8 cellular contexts compared by ENCODE assay signal in the genomic region with DNA sequence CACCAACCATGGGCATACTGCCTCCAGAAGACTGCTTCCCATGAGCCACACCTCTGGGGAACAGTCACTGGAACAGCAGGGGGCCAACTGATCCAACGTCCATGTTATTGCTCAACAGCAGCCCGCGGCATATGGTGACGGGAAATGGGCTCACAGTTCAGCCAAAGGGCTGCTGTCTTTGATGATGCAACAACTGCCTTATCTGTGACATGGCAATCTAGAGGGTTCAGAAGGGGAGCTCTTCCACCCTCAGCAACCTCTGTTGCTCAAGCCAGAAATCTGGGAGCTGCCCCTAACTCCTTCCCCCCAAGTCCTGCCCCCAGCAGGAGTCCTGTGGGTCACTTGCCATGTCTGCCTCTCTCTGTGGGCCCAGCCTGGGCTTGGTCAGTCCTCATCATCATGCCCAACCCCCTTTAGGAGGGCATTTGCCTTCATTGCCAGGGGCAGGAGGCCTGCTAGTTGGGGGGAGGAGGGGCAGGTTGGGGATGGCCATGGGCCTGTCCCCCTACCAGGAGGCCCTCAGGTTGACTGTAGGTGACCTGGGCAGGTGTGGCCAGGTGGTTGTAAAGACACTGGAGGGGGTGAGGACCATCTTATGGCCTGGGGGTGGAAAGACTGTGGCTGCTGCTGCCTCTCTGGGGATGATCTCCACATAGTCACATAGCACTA.
A peak's percentile ranks its signal among the peaks of the same experiment; 100 is the strongest.
DNase-seq lines count a peak whose midpoint lies in the region; ATAC-seq and TF ChIP-seq lines count a peak whose summit lies in the region.
"Had no signal": no experiment of that assay in that cellular context is flagged by ENCODE, and none has a peak within 500 bp of the region (broad histone marks: within the 10 kb centered on the region; RNA-seq: fewer than 3 reads in every experiment).

No MANE protein-coding gene starts in this region.

- peak; percentile 58 to 93 for DNase-seq in HL-60 (ENCODE audit: low read depth in 1 of 2, low spot score in 1 of 2)
- peak in 1 of 2 donors; percentile 79 for DNase-seq in ascending aorta (ENCODE audit: low spot score in 2 of 2)
- peak; percentile 74 for DNase-seq in left lobe of liver (ENCODE audit: low spot score)
- no peak for DNase-seq in transverse colon
- DNase-seq in retina: no peak
- no peak for DNase-seq in NCI-H524 treated with DMSO at 0.1 percent for 48 hours (lab: John Stamatoyannopoulos, UW)
- no peak for DNase-seq in testis
- DNase-seq: stimulated activated naive CD4-positive, alpha-beta T cell treated with Interleukin-2 at 50 U/mL for 16 hours had no signal

- H3K36me3 ChIP-seq in ascending aorta (no peaks in the 10 kb centered on the region), transverse colon (no peaks in the 10 kb centered on the region), testis (ENCODE audit: low read depth, missing control alignments) (no peaks in the 10 kb centered on the region)

- H3K4me1 ChIP-seq in ascending aorta (peaks cover 9 to 23% of the 10 kb centered on the region in 2 donors), transverse colon (peaks cover 0 to 18% (median 6%) of the 10 kb centered on the region in 4 donors), testis (no peaks in the 10 kb centered on the region)

- H3K27ac ChIP-seq in HL-60 (replicated peaks) (peak overlapping the region; percentile 19), ascending aorta (peak overlapping the region; percentile 66 to 77), transverse colon (peak overlapping the region; percentile 38 to 61 (median 38)), testis (no peak overlapping the region)

- TF ChIP-seq EP300 in transverse colon (IDR thresholded peaks at IDR 0.05; ENCODE audit: low read depth): no peak

- peak; percentile 53 for ATAC-seq in left lobe of liver

- no peaks in the 10 kb centered on the region for H3K27me3 ChIP-seq in HL-60 (ENCODE audit: insufficient read depth, poor library complexity, severe bottlenecking)
- no peaks in the 10 kb centered on the region for H3K27me3 ChIP-seq in ascending aorta
- no peaks in the 10 kb centered on the region for H3K27me3 ChIP-seq in transverse colon
- H3K27me3 ChIP-seq in testis: no peaks in the 10 kb centered on the region

- TF ChIP-seq POLR2A in transverse colon (IDR thresholded peaks at IDR 0.05) (no peak), testis (IDR thresholded peaks at IDR 0.05) (no peak)

- TF ChIP-seq CTCF in HL-60 (IDR thresholded peaks at IDR 0.05; ENCODE audit: insufficient read depth, low read length): no peak
- no peak for TF ChIP-seq CTCF in ascending aorta (IDR thresholded peaks at IDR 0.05)
- no peak for TF ChIP-seq CTCF in transverse colon (IDR thresholded peaks at IDR 0.05)
- TF ChIP-seq CTCF in testis (IDR thresholded peaks at IDR 0.05): no peak

- in situ Hi-C loops in transverse colon (cut with MboI; ENCODE audit: low pct_ligation_motif_present in 1 of 4, low pct_unique_long_range_greater_than_20kb in 1 of 4, low sequenced_read_pairs in 3 of 4): loop anchor here in 2 of 4 donors (25.0 kb wide), 3 partner anchors 628 to 803 kb away; no protein-coding TSS in a partner anchor

- H3K9me3 ChIP-seq in ascending aorta (no peaks in the 10 kb centered on the region), transverse colon (no peaks in the 10 kb centered on the region), testis (no peaks in the 10 kb centered on the region)

- H3K4me3 ChIP-seq in HL-60 (replicated peaks; ENCODE audit: insufficient read depth, low read length) (no peak overlapping the region), ascending aorta (no peak overlapping the region), transverse colon (no peak overlapping the region), testis (no peak overlapping the region)

- WGBS in transverse colon (ENCODE audit: low coverage in 1 of 2), 2 donors: 93% methylated on average over 4 of the region's 4 CpGs; no CpG with 5 or more reads in 1 of the 2 donors
- WGBS in testis, 2 donors: 88 to 89% methylated on average over 4 of the region's 4 CpGs

- intact Hi-C loops in ascending aorta (cut with DNase I) (no loop called here), transverse colon (cut with DNase I; ENCODE audit: low total_unique reads) (loop anchor here (5.0 kb wide), 1 partner anchor 808 kb away; no protein-coding TSS in a partner anchor), testis (cut with DNase I; ENCODE audit: low total_unique reads) (no loop called here)

Comparison
In these comparisons a context has a peak if more than half of its experiments do, and no peak if none do; other contexts are left out.
1. DNase-seq: peak in HL-60 (2 of 2) and left lobe of liver (single experiment); none in transverse colon (single experiment), retina (single experiment), NCI-H524 treated with DMSO at 0.1 percent for 48 hours (single experiment) and testis (single experiment).
2. H3K27ac ChIP-seq: peak in HL-60 (single experiment), ascending aorta (2 of 2) and transverse colon (4 of 4); none in testis (0 of 2).